8 cellular contexts compared by ENCODE assay signal in the genomic region with DNA sequence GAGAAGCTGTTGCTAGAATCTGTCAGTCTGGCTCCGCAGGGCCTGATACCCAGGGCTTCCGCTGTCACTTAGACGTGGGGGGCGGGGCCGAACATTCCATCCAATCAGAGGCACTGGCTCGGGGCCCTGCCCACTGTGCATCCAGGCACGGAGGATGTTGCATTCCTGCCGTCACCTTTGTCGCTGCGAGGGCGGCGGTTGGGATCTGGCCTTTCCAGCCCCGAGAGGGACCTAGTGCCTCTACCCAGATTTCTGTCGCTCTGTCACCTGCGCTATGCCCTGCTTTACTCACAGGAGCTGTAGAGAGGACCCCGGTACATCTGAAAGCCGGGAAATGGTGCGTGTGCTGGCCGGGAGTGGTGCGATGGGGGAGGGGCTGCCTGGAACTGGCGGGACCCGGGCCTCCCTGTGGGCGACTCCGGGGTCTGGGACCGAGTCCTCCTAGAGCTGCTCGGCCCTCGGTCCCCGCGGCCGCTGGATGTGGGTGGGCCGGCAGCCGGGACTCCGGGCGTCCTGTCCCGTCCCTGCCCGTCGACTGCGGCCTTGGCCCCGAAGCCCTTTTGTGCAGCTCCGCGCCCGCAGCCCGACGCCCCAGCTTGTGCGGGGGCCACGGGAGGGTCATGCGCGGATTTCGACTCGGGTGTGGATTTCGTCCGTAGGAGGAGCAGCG. TPM values are rescaled to one million over a fixed set of nuclear protein-coding genes. Genes with fewer than 3 reads are reported as not detected.
A peak's percentile ranks its signal among the peaks of the same experiment; 100 is the strongest.
DNase-seq lines count a peak whose midpoint lies in the region; ATAC-seq and TF ChIP-seq lines count a peak whose summit lies in the region.

A gene (plus strand): TSS at position 133 of the 670 bp plus-strand sequence. CDS start 142 bp downstream, at position 275.

- H3K4me3 Mint-ChIP-seq in Calu3 (ENCODE audit: low read depth, unreplicated experiment) (no peak within 1 kb of the TSS), activated B cell treated with CpG ODN at 0.5 μM for 24 hours (peak within 1 kb of the TSS; percentile 94)

- no peak within 1 kb of the TSS for H3K27ac Mint-ChIP-seq in Calu3 (ENCODE audit: unreplicated experiment)
- H3K27ac Mint-ChIP-seq in activated B cell treated with CpG ODN at 0.5 μM for 24 hours: peak within 1 kb of the TSS; percentile 92

- H3K36me3 Mint-ChIP-seq in Calu3 (ENCODE audit: insufficient read depth, unreplicated experiment) (no peaks in the 10 kb centered on the region), activated B cell treated with CpG ODN at 0.5 μM for 24 hours (ENCODE audit: low read depth) (peaks cover 16% of the 10 kb centered on the region)

- no peaks in the 10 kb centered on the region for H3K27me3 ChIP-seq in spleen (replicated peaks in 1 of 7)

- H3K27ac ChIP-seq in spleen: peak within 1 kb of the TSS; percentile 61 to 89 (median 82)

- 0 to 4% (median 1%) methylated on average over 21 to 53 of the region's 53 CpGs for WGBS in spleen, 5 donors

- H3K9me3 ChIP-seq in spleen: peaks cover 0 to 15% (median 7%) of the 10 kb centered on the region in 8 donors

- H3K27me3 Mint-ChIP-seq in Calu3 (ENCODE audit: unreplicated experiment) (no peaks in the 10 kb centered on the region), activated B cell treated with CpG ODN at 0.5 μM for 24 hours (no peaks in the 10 kb centered on the region)

- no peak for TF ChIP-seq CTCF in Calu3 (IDR thresholded peaks at IDR 0.05; ENCODE audit: unreplicated experiment)
- no peak for TF ChIP-seq CTCF in activated B cell treated with CpG ODN at 0.5 μM for 24 hours (IDR thresholded peaks at IDR 0.05)
- no peak for TF ChIP-seq CTCF in cardiac fibroblast (IDR thresholded peaks at IDR 0.05; ENCODE audit: low read depth, low read length)
- no peak for TF ChIP-seq CTCF in spleen (IDR thresholded peaks at IDR 0.05 in 8 of 11, conservative IDR thresholded peaks at IDR 0.05 in 3 of 11)

- intact Hi-C loops in Calu3 (cut with micrococcal nuclease; ENCODE audit: unreplicated experiment) (no loop called here), activated B cell treated with CpG ODN at 0.5 μM for 24 hours (cut with micrococcal nuclease) (loop anchor here (1.0 to 2.0 kb wide), 6 partner anchors 34 to 593 kb away; a partner anchor contains a TSS), spleen (cut with DNase I; ENCODE audit: low total_unique reads) (no loop called here)

- H3K4me3 ChIP-seq in cardiac fibroblast (replicated peaks in 1 of 2; ENCODE audit: low read depth in 2 of 2, low read length in 2 of 2): peak within 1 kb of the TSS; percentile 57 to 59
- H3K4me3 ChIP-seq in spleen: peak within 1 kb of the TSS; percentile 60 to 91 (median 70)

- peaks cover 7% of the 10 kb centered on the region for H3K9me3 Mint-ChIP-seq in Calu3 (ENCODE audit: low read depth, unreplicated experiment)
- no peaks in the 10 kb centered on the region for H3K9me3 Mint-ChIP-seq in activated B cell treated with CpG ODN at 0.5 μM for 24 hours

- POLR2A ChIA-PET in activated B cell treated with CpG ODN at 0.5 μM for 24 hours (lab: Charles Lee): interaction anchor here (0.5 to 1.6 kb wide), 7 partner anchors 11 to 796 kb away, joined by 3 to 7 read pairs (median 3); a partner anchor contains a TSS

- ATAC-seq in activated B cell treated with CpG ODN at 0.5 μM for 24 hours (ENCODE audit: low read depth): peak; percentile 99

- TF ChIP-seq POLR2A in spleen (IDR thresholded peaks at IDR 0.05): peak in 1 of 3 donors; percentile 16

- H3K4me1 Mint-ChIP-seq in Calu3 (ENCODE audit: low read depth, unreplicated experiment) (no peaks in the 10 kb centered on the region), activated B cell treated with CpG ODN at 0.5 μM for 24 hours (peaks cover 36% of the 10 kb centered on the region)

- peaks cover 0 to 23% (median 0%) of the 10 kb centered on the region in 6 donors for H3K36me3 ChIP-seq in spleen

- no TSS peak for BruUV-seq in Calu3 (replicated peaks; lab: Mats Ljungman, UMichigan)

- CTCF ChIA-PET in Calu3 (lab: Charles Lee): no interaction called here
- CTCF ChIA-PET in activated B cell treated with CpG ODN at 0.5 μM for 24 hours (lab: Charles Lee): interaction anchor here (0.6 kb wide), 1 partner anchor 278 kb away, joined by 4 read pairs; no protein-coding TSS in a partner anchor

- H3K4me1 ChIP-seq in spleen: peaks cover 5 to 30% (median 20%) of the 10 kb centered on the region in 6 donors

- DNase-seq in Calu3: peak; percentile 35
- peak; percentile 9 for DNase-seq in GOT3 (lab: John Stamatoyannopoulos, UW)
- DNase-seq in NCI-H2081 treated with DMSO at 0.1 percent for 48 hours (lab: John Stamatoyannopoulos, UW): peak; percentile 22
- DNase-seq in activated B cell treated with CpG ODN at 0.5 μM for 24 hours: peak; percentile 87
- peak; percentile 53 to 75 for DNase-seq in cardiac fibroblast (ENCODE audit: low read depth in 2 of 2)
- DNase-seq in iris pigment epithelial cell (ENCODE audit: low read depth): peak; percentile 78
- DNase-seq in spleen: peak; percentile 96
- no peak for DNase-seq in SKM-1 treated with dmso at 0.1 percent for 144 hours (lab: John Stamatoyannopoulos, UW; ENCODE audit: unreplicated experiment)

RNA-seq across cellular contexts. Expression of the gene that starts here (rescaled TPM):
- total RNA-seq in Calu3 (2022) (0.71 TPM in 2 replicates), activated B cell treated with CpG ODN at 0.5 μM for 24 hours (19.9 and 22.8 TPM in 2 replicates), spleen (10 to 100 TPM; 14.1 to 19.4 (median 15.9) TPM)
- polyA plus RNA-seq in spleen: 10 to 100 TPM; 10.2 to 16.7 (median 11.3) TPM

Comparison
In these comparisons a context has a peak if more than half of its experiments do, and no peak if none do; other contexts are left out.
1. Peak in DNase-seq in Calu3; RNA of the gene not detected or under 1 TPM.